8 cellular contexts compared by ENCODE assay signal in genomic region chr17:80008383-80008840, GRCh38. TPM values are rescaled to one million over a fixed set of nuclear protein-coding genes. Genes with fewer than 3 reads are reported as not detected.
DNase-seq lines count a peak whose midpoint lies in the region; ATAC-seq and TF ChIP-seq lines count a peak whose summit lies in the region.

No MANE protein-coding gene starts in this region.

- POLR2A ChIA-PET in naive thymus-derived CD4-positive, alpha-beta T cell (lab: Charles Lee): interaction anchor here (0.8 to 1.0 kb wide), 3 partner anchors 15 to 93 kb away, joined by 3 to 4 read pairs (median 3); partner anchors contain the start of gene GAA

- peak; percentile 48 for DNase-seq in COLO829 (ENCODE audit: low spot score)
- DNase-seq in HuH-7.5 (ENCODE audit: low spot score): peak; percentile 89
- DNase-seq in activated CD8-positive, alpha-beta memory T cell treated with anti-CD3 and anti-CD28 coated beads, Interleukin-2, amount 50 U/mL, for 4 hours: peak; percentile 77
- DNase-seq in epidermal melanocyte (ENCODE audit: insufficient read length, low spot score): peak; percentile 81
- peak; percentile 30 to 82 (median 63) for DNase-seq in naive thymus-derived CD4-positive, alpha-beta T cell
- DNase-seq in stimulated activated naive B cell treated with anti-CD40 and anti-IgM and Interleukin-4, amounts not matched to agents 10 μg/mL and 1 μg/mL and 100 μg/mL, for 72 hours: peak; percentile 63

- no peaks in the 10 kb centered on the region for H3K27me3 ChIP-seq in OCI-LY3 (ENCODE audit: low read depth, low read length)
- H3K27me3 ChIP-seq in naive thymus-derived CD4-positive, alpha-beta T cell (ENCODE audit: control insufficient read depth in 2 of 2, insufficient read depth in 2 of 2, low read length in 2 of 2): no peaks in the 10 kb centered on the region

- H3K4me2 ChIP-seq in OCI-LY3 (ENCODE audit: low read length): no peak overlapping the region

- H2AFZ ChIP-seq in OCI-LY3 (ENCODE audit: low read depth, low read length): no peak overlapping the region

- no peak overlapping the region for H3K9ac ChIP-seq in OCI-LY3 (ENCODE audit: low read length)

- no peak overlapping the region for H3K4me3 Mint-ChIP-seq in naive thymus-derived CD4-positive, alpha-beta T cell
- H3K4me3 Mint-ChIP-seq in stimulated activated naive B cell treated with anti-CD40 and anti-IgM and Interleukin-4, amounts not matched to agents 10 μg/mL and 1 μg/mL and 100 μg/mL, for 72 hours: no peak overlapping the region

- no peaks in the 10 kb centered on the region for H3K9me3 Mint-ChIP-seq in naive thymus-derived CD4-positive, alpha-beta T cell
- H3K9me3 Mint-ChIP-seq in stimulated activated naive B cell treated with anti-CD40 and anti-IgM and Interleukin-4, amounts not matched to agents 10 μg/mL and 1 μg/mL and 100 μg/mL, for 72 hours: no peaks in the 10 kb centered on the region

- CTCF ChIA-PET in naive thymus-derived CD4-positive, alpha-beta T cell (lab: Charles Lee): interaction anchor here (0.8 to 1.7 kb wide), 11 partner anchors 9 to 263 kb away, joined by 3 to 11 read pairs (median 4); no protein-coding TSS in a partner anchor

- H3K79me2 ChIP-seq in OCI-LY3 (ENCODE audit: low read length): no peaks in the 10 kb centered on the region

- H3K27me3 Mint-ChIP-seq in naive thymus-derived CD4-positive, alpha-beta T cell: no peaks in the 10 kb centered on the region
- H3K27me3 Mint-ChIP-seq in stimulated activated naive B cell treated with anti-CD40 and anti-IgM and Interleukin-4, amounts not matched to agents 10 μg/mL and 1 μg/mL and 100 μg/mL, for 72 hours: peaks cover 4% of the 10 kb centered on the region in 2 donors

- peak; percentile 82 for TF ChIP-seq CTCF in OCI-LY3 (IDR thresholded peaks at IDR 0.05; ENCODE audit: low read depth, low read length)

- H3K27ac ChIP-seq in OCI-LY3 (ENCODE audit: low read length): no peak overlapping the region
- H3K27ac ChIP-seq in naive thymus-derived CD4-positive, alpha-beta T cell (ENCODE audit: low read depth, low read length): no peak overlapping the region

- no peak overlapping the region for H3K4me3 ChIP-seq in OCI-LY3 (ENCODE audit: low read length)
- no peak overlapping the region for H3K4me3 ChIP-seq in naive thymus-derived CD4-positive, alpha-beta T cell (ENCODE audit: low read length)

- no peaks in the 10 kb centered on the region for H3K36me3 ChIP-seq in OCI-LY3 (replicated peaks; ENCODE audit: low read depth, low read length)
- H3K36me3 ChIP-seq in naive thymus-derived CD4-positive, alpha-beta T cell (ENCODE audit: control insufficient read depth in 2 of 3, insufficient read depth in 3 of 3, low read length in 3 of 3): no peaks in the 10 kb centered on the region

- no peaks in the 10 kb centered on the region for H4K20me1 ChIP-seq in OCI-LY3 (ENCODE audit: insufficient read depth, low read length)

- H3K27ac Mint-ChIP-seq in naive thymus-derived CD4-positive, alpha-beta T cell: peak overlapping the region in 1 of 9 donors; percentile 20
- H3K27ac Mint-ChIP-seq in stimulated activated naive B cell treated with anti-CD40 and anti-IgM and Interleukin-4, amounts not matched to agents 10 μg/mL and 1 μg/mL and 100 μg/mL, for 72 hours: no peak overlapping the region

- peaks cover 5% of the 10 kb centered on the region; the same call in 1 of the 2 replicates for H3K4me1 ChIP-seq in OCI-LY3 (ENCODE audit: low read length)
- peaks cover 0 to 3% of the 10 kb centered on the region in 2 donors for H3K4me1 ChIP-seq in naive thymus-derived CD4-positive, alpha-beta T cell (ENCODE audit: control insufficient read depth in 2 of 2, insufficient read depth in 2 of 2, low read length in 2 of 2)

- intact Hi-C loops in naive thymus-derived CD4-positive, alpha-beta T cell (cut with micrococcal nuclease): loop anchor here (1.0 to 5.0 kb wide), 5 partner anchors 16 to 245 kb away; partner anchors contain the start of gene TBC1D16 (in 1 of the 2)

- peak; percentile 89 for ATAC-seq in naive thymus-derived CD4-positive, alpha-beta T cell
- peak; percentile 92 to 94 for ATAC-seq in stimulated activated naive B cell treated with anti-CD40 and anti-IgM and Interleukin-4, amounts not matched to agents 10 μg/mL and 1 μg/mL and 100 μg/mL, for 72 hours (replicated peaks)
- no peak for ATAC-seq in HG02642 (IDR thresholded peaks at IDR 0.05; ENCODE audit: poor library complexity, unreplicated experiment)

- H3K36me3 Mint-ChIP-seq in naive thymus-derived CD4-positive, alpha-beta T cell: no peaks in the 10 kb centered on the region
- peaks cover 2 to 3% of the 10 kb centered on the region in 2 donors for H3K36me3 Mint-ChIP-seq in stimulated activated naive B cell treated with anti-CD40 and anti-IgM and Interleukin-4, amounts not matched to agents 10 μg/mL and 1 μg/mL and 100 μg/mL, for 72 hours

- H3K4me1 Mint-ChIP-seq in naive thymus-derived CD4-positive, alpha-beta T cell: peaks cover 5 to 13% (median 8%) of the 10 kb centered on the region in 7 donors
- H3K4me1 Mint-ChIP-seq in stimulated activated naive B cell treated with anti-CD40 and anti-IgM and Interleukin-4, amounts not matched to agents 10 μg/mL and 1 μg/mL and 100 μg/mL, for 72 hours: peaks cover 11 to 18% of the 10 kb centered on the region in 2 donors

- H3K9me3 ChIP-seq in OCI-LY3 (ENCODE audit: insufficient read depth, low read length): no peaks in the 10 kb centered on the region
- no peaks in the 10 kb centered on the region for H3K9me3 ChIP-seq in naive thymus-derived CD4-positive, alpha-beta T cell (ENCODE audit: control insufficient read depth in 2 of 3, low read length in 3 of 3)

RNA-seq across cellular contexts. Expression of gene TBC1D16, which starts 27.3 kb away (rescaled TPM):
- total RNA-seq in naive thymus-derived CD4-positive, alpha-beta T cell: 1 to 10 TPM in 4 of 5 experiments, under 1 TPM in 1; 0.95 to 2.5 (median 1.6) TPM
- under 1 TPM; 0.44 to 0.85 TPM for polyA plus RNA-seq in naive thymus-derived CD4-positive, alpha-beta T cell

RNA-seq across cellular contexts. Expression of gene CCDC40, which starts 28.0 kb away (rescaled TPM):
- 1 to 10 TPM in 2 of 5 experiments, under 1 TPM in 3; 0.43 to 3.0 (median 0.79) TPM for total RNA-seq in naive thymus-derived CD4-positive, alpha-beta T cell
- polyA plus RNA-seq in naive thymus-derived CD4-positive, alpha-beta T cell: not detected
